Comparison of ENCODE assay signal across 16 cellular contexts in genomic region chr19:3804429-3804828, GRCh38. TPM values are rescaled to one million over a fixed set of nuclear protein-coding genes. Genes with fewer than 3 reads are reported as not detected.
A peak's percentile ranks its signal among the peaks of the same experiment; 100 is the strongest.
DNase-seq lines count a peak whose midpoint lies in the region; ATAC-seq and TF ChIP-seq lines count a peak whose summit lies in the region.
"Had no signal": no experiment of that assay in that cellular context is flagged by ENCODE, and none has a peak within 500 bp of the region (broad histone marks: within the 10 kb centered on the region; RNA-seq: fewer than 3 reads in every experiment).

No MANE protein-coding gene starts in this region.

- no peak for DNase-seq in natural killer cell
- DNase-seq in natural killer cell treated with Interleukin-12 subunit alpha and Interleukin-12 subunit beta and Interleukin-15 and Interleukin-18, amount 100 ng/mL, for 72 hours (ENCODE audit: low spot score): no peak
- peak; percentile 3 for DNase-seq in myocyte (ENCODE audit: low read depth)
- DNase-seq in WERI-Rb-1: no peak
- DNase-seq in COR-L47 (lab: John Stamatoyannopoulos, UW): no peak
- no peak for DNase-seq in coronary artery (ENCODE audit: low spot score)
- DNase-seq: 8988T; CD4-positive, CD25-positive, alpha-beta regulatory T cell; DMS153; DMS79 treated with DMSO at 0.1 percent for 48 hours; EL; IMR-90; KG1 had no signal

- intact Hi-C loops in natural killer cell (cut with micrococcal nuclease): no loop called here

- peak overlapping the region; percentile 44 to 68 for H3K27ac Mint-ChIP-seq in natural killer cell
- H3K27ac Mint-ChIP-seq in natural killer cell treated with Interleukin-12 subunit alpha and Interleukin-12 subunit beta and Interleukin-15 and Interleukin-18, amount 100 ng/mL, for 72 hours: no peak overlapping the region
- H3K27ac Mint-ChIP-seq: CD4-positive, CD25-positive, alpha-beta regulatory T cell had no signal

- no peak overlapping the region for H3K27ac ChIP-seq in WERI-Rb-1
- no peak overlapping the region for H3K27ac ChIP-seq in coronary artery

- H3K36me3 ChIP-seq in WERI-Rb-1: no peaks in the 10 kb centered on the region
- H3K36me3 ChIP-seq: BLaER1 treated with 17β-estradiol and CSF1 and Interleukin-3, amounts not matched to agents 10 nM and 100 nM had no signal

- H3K27me3 ChIP-seq in WERI-Rb-1 (ENCODE audit: insufficient read depth, low read depth, severe bottlenecking): no peaks in the 10 kb centered on the region

- no peak overlapping the region for H3K4me3 Mint-ChIP-seq in natural killer cell
- no peak overlapping the region for H3K4me3 Mint-ChIP-seq in natural killer cell treated with Interleukin-12 subunit alpha and Interleukin-12 subunit beta and Interleukin-15 and Interleukin-18, amount 100 ng/mL, for 72 hours
- H3K4me3 Mint-ChIP-seq: CD4-positive, CD25-positive, alpha-beta regulatory T cell had no signal

- H3K4me3 ChIP-seq in WERI-Rb-1 (ENCODE audit: low read depth, low read length): no peak overlapping the region
- H3K4me3 ChIP-seq in coronary artery: no peak overlapping the region
- H3K4me3 ChIP-seq: BLaER1 treated with 17β-estradiol and CSF1 and Interleukin-3, amounts not matched to agents 10 nM and 100 nM had no signal

- H3K4me1 Mint-ChIP-seq in natural killer cell: peaks cover 32 to 73% of the 10 kb centered on the region in 2 donors
- H3K4me1 Mint-ChIP-seq in natural killer cell treated with Interleukin-12 subunit alpha and Interleukin-12 subunit beta and Interleukin-15 and Interleukin-18, amount 100 ng/mL, for 72 hours (ENCODE audit: low read depth in 2 of 2): peaks cover 35 to 51% of the 10 kb centered on the region in 2 donors

- no peaks in the 10 kb centered on the region for H3K9me3 ChIP-seq in WERI-Rb-1 (ENCODE audit: severe bottlenecking)
- H3K9me3 ChIP-seq: BLaER1 treated with 17β-estradiol and CSF1 and Interleukin-3, amounts not matched to agents 10 nM and 100 nM had no signal

- no peaks in the 10 kb centered on the region for H3K9me3 Mint-ChIP-seq in natural killer cell
- H3K9me3 Mint-ChIP-seq in natural killer cell treated with Interleukin-12 subunit alpha and Interleukin-12 subunit beta and Interleukin-15 and Interleukin-18, amount 100 ng/mL, for 72 hours: peaks cover 4% of the 10 kb centered on the region

- H3K27me3 Mint-ChIP-seq in natural killer cell (ENCODE audit: low read depth in 2 of 2): no peaks in the 10 kb centered on the region
- no peaks in the 10 kb centered on the region for H3K27me3 Mint-ChIP-seq in natural killer cell treated with Interleukin-12 subunit alpha and Interleukin-12 subunit beta and Interleukin-15 and Interleukin-18, amount 100 ng/mL, for 72 hours
- H3K27me3 Mint-ChIP-seq: CD4-positive, CD25-positive, alpha-beta regulatory T cell had no signal

- no peaks in the 10 kb centered on the region for H3K36me3 Mint-ChIP-seq in natural killer cell
- no peaks in the 10 kb centered on the region for H3K36me3 Mint-ChIP-seq in natural killer cell treated with Interleukin-12 subunit alpha and Interleukin-12 subunit beta and Interleukin-15 and Interleukin-18, amount 100 ng/mL, for 72 hours
- H3K36me3 Mint-ChIP-seq: CD4-positive, CD25-positive, alpha-beta regulatory T cell had no signal

- ATAC-seq in natural killer cell: no peak
- ATAC-seq in natural killer cell treated with Interleukin-12 subunit alpha and Interleukin-12 subunit beta and Interleukin-15 and Interleukin-18, amount 100 ng/mL, for 72 hours: no peak
- ATAC-seq: HCT116 had no signal

- TF ChIP-seq CTCF in natural killer cell (IDR thresholded peaks at IDR 0.05) (no peak), WERI-Rb-1 (IDR thresholded peaks at IDR 0.05; ENCODE audit: low read depth, low read length) (no peak), coronary artery (IDR thresholded peaks at IDR 0.05) (no peak)

RNA-seq across cellular contexts. Expression of gene MATK, which starts 18.2 kb away (rescaled TPM):
- total RNA-seq in natural killer cell (100 to 1,000 TPM; 269 to 353 (median 317) TPM), myocyte (not detected in 2 replicates)
- total RNA-seq in natural killer cell treated with Interleukin-12 subunit alpha and Interleukin-12 subunit beta and Interleukin-15 and Interleukin-18, amount 100 ng/mL, for 72 hours: 10 to 100 TPM; 58.5 to 61.9 TPM
- polyA plus RNA-seq in myocyte (2012): not detected
- total RNA-seq: IMR-90 had no signal
- polyA plus RNA-seq: IMR-90 had no signal

RNA-seq across cellular contexts. Expression of gene RAX2, which starts 32.4 kb away (rescaled TPM):
- not detected for total RNA-seq in natural killer cell
- under 1 TPM in 1 of 2 donors, not detected in 1; 0.21 TPM for total RNA-seq in natural killer cell treated with Interleukin-12 subunit alpha and Interleukin-12 subunit beta and Interleukin-15 and Interleukin-18, amount 100 ng/mL, for 72 hours
- not detected in 2 replicates for total RNA-seq in myocyte
- not detected for polyA plus RNA-seq in myocyte (2012)
- total RNA-seq: CD4-positive, CD25-positive, alpha-beta regulatory T cell; H4; IMR-90 had no signal
- polyA plus RNA-seq: IMR-90 had no signal

RNA-seq across cellular contexts. Expression of gene MRPL54, which starts 41.9 kb away (rescaled TPM):
- total RNA-seq in natural killer cell (10 to 100 TPM; 54.1 to 60.5 (median 55.5) TPM), myocyte (30.4 and 41.9 TPM in 2 replicates)
- 10 to 100 TPM; 58.5 to 75.1 TPM for total RNA-seq in natural killer cell treated with Interleukin-12 subunit alpha and Interleukin-12 subunit beta and Interleukin-15 and Interleukin-18, amount 100 ng/mL, for 72 hours
- polyA plus RNA-seq in myocyte (2012): 64.7 TPM

RNA-seq across cellular contexts. Expression of gene APBA3, which starts 42.9 kb away (rescaled TPM):
- total RNA-seq in natural killer cell (10 to 100 TPM; 39.9 to 53.6 (median 43.8) TPM), myocyte (23.3 and 35.0 TPM in 2 replicates)
- total RNA-seq in natural killer cell treated with Interleukin-12 subunit alpha and Interleukin-12 subunit beta and Interleukin-15 and Interleukin-18, amount 100 ng/mL, for 72 hours: 10 to 100 TPM; 40.6 to 55.4 TPM
- 19.2 TPM for polyA plus RNA-seq in myocyte (2012)

Comparison
In these comparisons a context has a peak if more than half of its experiments do, and no peak if none do; other contexts are left out.
1. H3K27ac Mint-ChIP-seq: peak in natural killer cell (2 of 2); none in natural killer cell treated with Interleukin-12 subunit alpha and Interleukin-12 subunit beta and Interleukin-15 and Interleukin-18, amount 100 ng/mL, for 72 hours (0 of 2).
2. RNA of gene MATK, which starts 18.2 kb away (total RNA-seq): 269 to 353 TPM in natural killer cell and 58.5 to 61.9 TPM in natural killer cell treated with Interleukin-12 subunit alpha and Interleukin-12 subunit beta and Interleukin-15 and Interleukin-18, amount 100 ng/mL, for 72 hours; not detected in myocyte; every median in the first group is over 10 times any median in the second.